ENCODE assay signal across 8 cellular contexts in the genomic region with DNA sequence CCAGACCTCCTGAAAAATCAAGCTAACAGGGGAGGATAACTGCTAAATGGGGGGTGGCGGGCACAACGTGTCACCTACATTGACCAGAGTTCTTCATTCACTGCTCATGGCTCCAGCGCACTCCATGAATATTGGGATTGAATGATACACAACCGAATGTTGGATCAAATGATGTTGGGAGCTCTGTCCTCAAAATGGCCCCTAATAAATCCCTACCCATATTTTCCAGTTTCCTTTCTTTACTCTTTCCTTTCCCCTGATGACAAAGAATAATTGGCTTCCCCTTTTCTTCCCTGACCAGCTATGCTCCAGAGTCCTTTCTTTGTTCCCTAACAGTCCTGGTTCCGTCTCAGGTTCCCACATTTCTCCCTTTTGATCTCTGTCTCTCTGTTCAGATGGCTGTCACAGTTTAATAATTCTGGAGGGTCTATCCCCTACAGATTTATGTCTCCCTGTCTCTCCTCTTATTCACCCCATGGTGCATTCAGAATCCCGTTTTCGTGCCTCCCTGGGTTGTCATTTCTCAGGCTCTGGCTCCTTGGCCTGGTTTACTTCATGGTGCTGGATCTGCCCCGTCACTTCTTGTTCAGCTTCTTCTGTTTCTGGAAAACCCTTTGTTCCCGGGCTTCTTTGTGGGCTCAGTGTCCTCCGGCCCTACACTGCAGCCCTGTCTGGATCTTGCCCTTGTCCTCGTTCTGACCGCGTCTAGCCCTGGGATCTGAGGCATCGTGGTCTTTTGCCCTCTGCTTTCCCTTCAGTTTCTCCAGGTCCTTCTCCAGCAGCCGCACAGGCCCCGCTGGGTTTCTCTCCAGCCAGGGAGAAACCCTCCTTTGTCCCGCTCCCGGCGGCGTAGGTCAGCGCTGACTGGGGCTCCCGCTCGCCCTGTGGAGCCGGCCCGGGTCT.
DNase-seq lines count a peak whose midpoint lies in the region; ATAC-seq, FAIRE-seq and TF ChIP-seq lines count a peak whose summit lies in the region.

No MANE protein-coding gene starts in this region.

- FAIRE-seq in GM12891 (lab: Jason Lieb, UNC), result no peak

- H3K4me1 ChIP-seq in adrenal gland (replicated peaks in 1 of 2) (peaks cover 42 to 55% of the 10 kb centered on the region in 2 donors), iPS-18a (ENCODE audit: control insufficient read depth, low read depth, low read length) (peaks cover 51% of the 10 kb centered on the region), skeletal muscle tissue (ENCODE audit: control insufficient read depth in 3 of 3, insufficient read depth in 3 of 3, low read length in 3 of 3) (peaks cover 26 to 57% (median 37%) of the 10 kb centered on the region in 3 donors)

- TF ChIP-seq POLR2A in adrenal gland (IDR thresholded peaks at IDR 0.05) (no peak), GM12891 (IDR thresholded peaks at IDR 0.05; ENCODE audit: low read depth, low read length) (no peak)

- WGBS in adrenal gland, 4 donors, result 25 to 37% (median 29%) methylated on average over 16 to 25 of the region's 25 CpGs

- H3K4me3 ChIP-seq in AG09309 (ENCODE audit: control insufficient read depth, low read depth, low read length) (peak overlapping the region; percentile 95), HFF-Myc (replicated peaks; ENCODE audit: low read depth, low read length) (peak overlapping the region; percentile 82), adrenal gland (peak overlapping the region in 3 of 4 donors; percentile 33 to 94 (median 52)), iPS-18a (ENCODE audit: low read length) (peak overlapping the region; percentile 86), skeletal muscle tissue (ENCODE audit: low read length in 3 of 3) (peak overlapping the region; percentile 69 to 86 (median 71))

- no peak for DNase-seq in AG09309 (ENCODE audit: low read depth)
- no peak for DNase-seq in HFF-Myc (ENCODE audit: extremely low read depth, low read depth)
- peak; percentile 28 to 66 (median 47) for DNase-seq in adrenal gland
- DNase-seq in activated effector memory CD4-positive, alpha-beta T cell treated with Interleukin-2 at 50 U/mL for 16 hours, result no peak
- DNase-seq in GM12891 (ENCODE audit: insufficient read length, low spot score), result no peak

- no peak for ATAC-seq in GM21515 (IDR thresholded peaks at IDR 0.05; ENCODE audit: unreplicated experiment)

- TF ChIP-seq CTCF in AG09309 (IDR thresholded peaks at IDR 0.05; ENCODE audit: control insufficient read depth, insufficient read depth, low read depth, low read length, missing control alignments) (no peak), HFF-Myc (IDR thresholded peaks at IDR 0.05; ENCODE audit: low read depth, low read length, missing control alignments) (no peak), adrenal gland (IDR thresholded peaks at IDR 0.05) (no peak)

- H3K9ac ChIP-seq in iPS-18a (ENCODE audit: low read length) (peak overlapping the region; percentile 91), skeletal muscle tissue (ENCODE audit: low read depth in 1 of 3, low read length in 3 of 3) (peak overlapping the region; percentile 83 to 90 (median 86))

- intact Hi-C loops in adrenal gland (cut with DNase I), result loop anchor here (5.0 to 10.0 kb wide), 3 partner anchors 70 to 150 kb away; no protein-coding TSS in a partner anchor

- no peaks in the 10 kb centered on the region for H3K36me3 ChIP-seq in adrenal gland (replicated peaks in 1 of 2)
- no peaks in the 10 kb centered on the region for H3K36me3 ChIP-seq in iPS-18a (ENCODE audit: control insufficient read depth, low read depth, low read length)
- no peaks in the 10 kb centered on the region for H3K36me3 ChIP-seq in skeletal muscle tissue (ENCODE audit: control insufficient read depth in 3 of 3, insufficient read depth in 3 of 3, low read length in 3 of 3)

- no peaks in the 10 kb centered on the region for H3K9me3 ChIP-seq in adrenal gland (replicated peaks in 1 of 3)
- H3K9me3 ChIP-seq in iPS-18a (ENCODE audit: control insufficient read depth, low read depth, low read length), result no peaks in the 10 kb centered on the region
- H3K9me3 ChIP-seq in skeletal muscle tissue (ENCODE audit: control insufficient read depth in 3 of 3, low read length in 3 of 3), result no peaks in the 10 kb centered on the region

- H3K27me3 ChIP-seq in adrenal gland (no peaks in the 10 kb centered on the region), iPS-18a (ENCODE audit: control insufficient read depth, insufficient read depth, low read length) (no peaks in the 10 kb centered on the region), skeletal muscle tissue (ENCODE audit: control insufficient read depth in 3 of 3, insufficient read depth in 3 of 3, low read length in 3 of 3) (no peaks in the 10 kb centered on the region)

- H3K27ac ChIP-seq in adrenal gland (peak overlapping the region; percentile 85 to 98 (median 94)), iPS-18a (ENCODE audit: low read length) (peak overlapping the region; percentile 66), skeletal muscle tissue (ENCODE audit: low read depth, low read length) (peak overlapping the region; percentile 91)

TF ChIP-seq in GM12891, 5 proteins besides CTCF, POLR2A, EP300 and RAD21:
- TF ChIP-seq SPI1 (IDR thresholded peaks at IDR 0.05; ENCODE audit: low read depth, low read length) (no peak), POU2F2 (IDR thresholded peaks at IDR 0.05; ENCODE audit: low read depth, low read length) (no peak), POLR2AphosphoS5 (IDR thresholded peaks at IDR 0.05; ENCODE audit: low read depth, low read length) (no peak), PAX5 (IDR thresholded peaks at IDR 0.05; ENCODE audit: insufficient read depth, low read length, severe bottlenecking) (no peak), TAF1 (IDR thresholded peaks at IDR 0.05; ENCODE audit: low read depth, low read length) (no peak)
TF ChIP-seq in GM12891: peak in this region for 0.

Comparison
In these comparisons a context has a peak if more than half of its experiments do, and no peak if none do; other contexts are left out.
1. DNase-seq: peak in adrenal gland (7 of 7); none in AG09309 (single experiment), HFF-Myc (single experiment), activated effector memory CD4-positive, alpha-beta T cell treated with Interleukin-2 at 50 U/mL for 16 hours (single experiment) and GM12891 (single experiment).
2. Peak in every context shown above with its lines, with median percentiles within 50 percentile points of each other: H3K4me3 ChIP-seq and H3K27ac ChIP-seq.